In the genomic region with DNA sequence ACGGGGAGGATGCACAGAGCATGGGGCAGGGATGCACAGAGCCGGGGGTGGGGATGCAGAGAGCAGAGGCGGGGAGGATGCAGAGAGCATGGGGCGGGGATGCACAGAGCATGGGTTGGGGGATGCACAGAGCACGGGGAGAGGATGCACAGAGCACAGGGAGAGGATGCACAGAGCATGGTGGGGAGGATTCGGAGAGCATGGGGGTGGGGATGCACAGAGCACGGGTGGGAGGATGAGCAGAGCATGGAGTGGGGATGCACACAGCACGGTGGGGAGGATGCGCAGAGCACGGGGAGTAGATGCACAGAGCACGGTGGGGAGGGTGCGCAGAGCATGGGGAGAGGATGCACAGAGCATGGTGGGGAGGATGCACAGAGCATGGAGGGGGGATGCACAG, we compare ENCODE assay signal across 19 cellular contexts.
DNase-seq lines count a peak whose midpoint lies in the region; ATAC-seq lines count a peak whose summit lies in the region.
"Had no signal": no experiment of that assay in that cellular context is flagged by ENCODE, and none has a peak within 500 bp of the region (broad histone marks: within the 10 kb centered on the region; RNA-seq: fewer than 3 reads in every experiment).

No MANE protein-coding gene starts in this region.

- H3K27me3 Mint-ChIP-seq in natural killer cell treated with Interleukin-12 subunit alpha and Interleukin-12 subunit beta and Interleukin-15 and Interleukin-18, amount 100 ng/mL, for 72 hours = peaks cover 22 to 23% of the 10 kb centered on the region in 2 donors

- no peak overlapping the region for H3K27ac Mint-ChIP-seq in natural killer cell treated with Interleukin-12 subunit alpha and Interleukin-12 subunit beta and Interleukin-15 and Interleukin-18, amount 100 ng/mL, for 72 hours
- H3K27ac Mint-ChIP-seq: CD4-positive, CD25-positive, alpha-beta regulatory T cell; CD8-positive, alpha-beta memory T cell; H9 had no signal

- DNase-seq in head of caudate nucleus = peak in 39 of 42 donors; percentile 27 to 86 (median 60)
- DNase-seq in natural killer cell treated with Interleukin-12 subunit alpha and Interleukin-12 subunit beta and Interleukin-15 and Interleukin-18, amount 100 ng/mL, for 72 hours (ENCODE audit: low spot score) = no peak
- DNase-seq in stimulated activated naive CD8-positive, alpha-beta T cell treated with anti-CD3 and anti-CD28 coated beads, Interleukin-15, Interleukin-2, amounts not matched to agents 100 U/mL and 50 U/mL, for 24 hours = no peak
- no peak for DNase-seq in activated naive CD4-positive, alpha-beta T cell treated with anti-CD3 and anti-CD28 coated beads, Interleukin-2, amount 50 U/mL, for 16 hours
- DNase-seq: ACHN; BE2C; C1 segment of cervical spinal cord; CD4-positive, CD25-positive, alpha-beta regulatory T cell; CD8-positive, alpha-beta memory T cell; COR-L47; DMS 273 treated with DMSO at 0.1 percent for 48 hours; DMS53; DND-41; EL; GOT3; H9 had no signal

- peak; percentile 13 to 47 for ATAC-seq in natural killer cell treated with Interleukin-12 subunit alpha and Interleukin-12 subunit beta and Interleukin-15 and Interleukin-18, amount 100 ng/mL, for 72 hours
- ATAC-seq in stimulated activated naive CD8-positive, alpha-beta T cell treated with anti-CD3 and anti-CD28 coated beads, Interleukin-15, Interleukin-2, amounts not matched to agents 100 U/mL and 50 U/mL, for 24 hours = peak; percentile 28
- ATAC-seq in HG03469 (IDR thresholded peaks at IDR 0.05; ENCODE audit: unreplicated experiment) = no peak
- no peak for ATAC-seq in HG02852 (IDR thresholded peaks at IDR 0.05; ENCODE audit: unreplicated experiment)
- ATAC-seq: GM12878 had no signal

- no peaks in the 10 kb centered on the region for H3K9me3 Mint-ChIP-seq in natural killer cell treated with Interleukin-12 subunit alpha and Interleukin-12 subunit beta and Interleukin-15 and Interleukin-18, amount 100 ng/mL, for 72 hours

- intact Hi-C loops in head of caudate nucleus (cut with DNase I) = loop anchor here (5.0 kb wide), 1 partner anchor 166 kb away; no protein-coding TSS in a partner anchor

- H3K36me3 Mint-ChIP-seq in natural killer cell treated with Interleukin-12 subunit alpha and Interleukin-12 subunit beta and Interleukin-15 and Interleukin-18, amount 100 ng/mL, for 72 hours = no peaks in the 10 kb centered on the region
- H3K36me3 Mint-ChIP-seq: CD4-positive, CD25-positive, alpha-beta regulatory T cell; CD8-positive, alpha-beta memory T cell had no signal

- no peak overlapping the region for H3K4me3 Mint-ChIP-seq in natural killer cell treated with Interleukin-12 subunit alpha and Interleukin-12 subunit beta and Interleukin-15 and Interleukin-18, amount 100 ng/mL, for 72 hours
- H3K4me3 Mint-ChIP-seq: CD4-positive, CD25-positive, alpha-beta regulatory T cell; CD8-positive, alpha-beta memory T cell; H9 had no signal

- H3K4me1 Mint-ChIP-seq in natural killer cell treated with Interleukin-12 subunit alpha and Interleukin-12 subunit beta and Interleukin-15 and Interleukin-18, amount 100 ng/mL, for 72 hours (ENCODE audit: low read depth in 2 of 2) = peaks cover 0 to 2% of the 10 kb centered on the region in 2 donors
- H3K4me1 Mint-ChIP-seq: CD8-positive, alpha-beta memory T cell had no signal

Comparison
In these comparisons a context has a peak if more than half of its experiments do, and no peak if none do; other contexts are left out.
1. DNase-seq: peak in head of caudate nucleus (39 of 42); none in natural killer cell treated with Interleukin-12 subunit alpha and Interleukin-12 subunit beta and Interleukin-15 and Interleukin-18, amount 100 ng/mL, for 72 hours (single experiment), stimulated activated naive CD8-positive, alpha-beta T cell treated with anti-CD3 and anti-CD28 coated beads, Interleukin-15, Interleukin-2, amounts not matched to agents 100 U/mL and 50 U/mL, for 24 hours (single experiment) and activated naive CD4-positive, alpha-beta T cell treated with anti-CD3 and anti-CD28 coated beads, Interleukin-2, amount 50 U/mL, for 16 hours (single experiment).
2. ATAC-seq: peak in natural killer cell treated with Interleukin-12 subunit alpha and Interleukin-12 subunit beta and Interleukin-15 and Interleukin-18, amount 100 ng/mL, for 72 hours (2 of 2) and stimulated activated naive CD8-positive, alpha-beta T cell treated with anti-CD3 and anti-CD28 coated beads, Interleukin-15, Interleukin-2, amounts not matched to agents 100 U/mL and 50 U/mL, for 24 hours (single experiment); none in HG03469 (single experiment) and HG02852 (single experiment).